1 cellular context compared by ENCODE assay signal in genomic region chr6:38378801-38379200, GRCh38.
TF ChIP-seq lines count a peak whose summit lies in the region.

No MANE protein-coding gene starts in this region.

TF ChIP-seq in WTC11, 78 proteins besides CTCF, POLR2A, EP300 and RAD21 (continued from another document):
- TF ChIP-seq ARID4B (CRISPR knock-in tag; IDR thresholded peaks at IDR 0.05; ENCODE audit: borderline replicate concordance), result no peak
- TF ChIP-seq EMX1 (CRISPR knock-in tag; IDR thresholded peaks at IDR 0.05), result no peak
